27 cellular contexts compared by ENCODE assay signal in the genomic region with DNA sequence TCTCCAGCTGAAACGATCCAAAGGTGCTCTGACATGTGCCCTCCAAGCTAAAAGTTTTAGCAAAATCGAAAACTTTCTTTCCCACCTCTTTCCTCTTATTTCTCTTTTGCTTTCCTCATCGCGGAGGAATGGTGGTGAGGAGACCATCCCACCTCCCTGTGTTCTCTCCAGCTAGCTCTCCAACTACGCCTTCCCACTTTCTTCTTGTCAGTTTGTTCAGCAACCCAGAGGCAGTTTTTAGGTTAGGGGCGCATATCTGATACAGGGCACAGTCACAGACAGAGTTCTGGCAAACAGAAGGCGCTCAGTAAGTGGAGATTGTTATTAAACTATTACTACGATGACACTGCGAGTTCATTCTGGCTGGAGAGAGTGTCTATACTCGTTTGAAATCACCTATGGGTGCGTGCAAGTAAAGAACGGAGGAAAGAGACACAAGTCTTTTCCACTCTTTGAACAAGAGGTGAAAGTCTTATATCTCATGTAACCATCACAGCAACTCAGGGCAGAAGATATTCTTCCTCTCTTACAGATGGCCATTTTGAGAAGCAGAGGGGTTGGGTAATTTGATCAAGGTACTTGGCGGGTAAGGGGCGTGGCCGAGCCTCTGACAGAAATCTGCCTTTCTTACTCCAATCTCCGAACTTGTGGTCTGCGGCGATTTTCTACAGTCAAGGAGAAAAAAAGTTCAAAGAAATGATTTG. TPM values are rescaled to one million over a fixed set of nuclear protein-coding genes. Genes with fewer than 3 reads are reported as not detected.
DNase-seq lines count a peak whose midpoint lies in the region; ATAC-seq and TF ChIP-seq lines count a peak whose summit lies in the region.
"Had no signal": no experiment of that assay in that cellular context is flagged by ENCODE, and none has a peak within 500 bp of the region (broad histone marks: within the 10 kb centered on the region; RNA-seq: fewer than 3 reads in every experiment).

No MANE protein-coding gene starts in this region.

- no peak overlapping the region for H3K4me2 ChIP-seq in MM.1S (ENCODE audit: low read depth, low read length)
- H3K4me2 ChIP-seq: SK-N-SH had no signal

- 0 out of 2 replicates have a peak overlapping the region, but pooled peaks have one; percentile 22 for H2AFZ ChIP-seq in MM.1S (ENCODE audit: low read length)

- peak overlapping the region in 1 of 7 donors; percentile 9 for H3K27ac Mint-ChIP-seq in CD14-positive monocyte
- no peak overlapping the region for H3K27ac Mint-ChIP-seq in glutamatergic neuron (ENCODE audit: unreplicated experiment)
- no peak overlapping the region for H3K27ac Mint-ChIP-seq in osteocyte (ENCODE audit: unreplicated experiment)
- H3K27ac Mint-ChIP-seq: activated CD8-positive, alpha-beta memory T cell treated with anti-CD3 and anti-CD28 coated beads, Interleukin-2, amount 10 ng/mL, durations not matched to agents 7 days and 5 days; activated naive CD4-positive, alpha-beta T cell treated with anti-CD3 and anti-CD28 coated beads, Interleukin-2, amount 10 ng/mL, durations not matched to agents 7 days and 5 days; mesothelial cell of epicardium; natural killer cell treated with Interleukin-12 subunit alpha and Interleukin-12 subunit beta and Interleukin-15 and Interleukin-18, amount 100 ng/mL, for 72 hours; stimulated activated effector memory CD8-positive, alpha-beta T cell treated with anti-CD3 and anti-CD28 coated beads, Interleukin-12 subunit alpha, Interleukin-12 subunit beta, amount 100 ng/mL, for 72 hours had no signal

- H3K9me3 Mint-ChIP-seq in CD14-positive monocyte (peaks cover 0 to 42% (median 31%) of the 10 kb centered on the region in 7 donors), glutamatergic neuron (ENCODE audit: unreplicated experiment) (peaks cover 18% of the 10 kb centered on the region), osteocyte (ENCODE audit: unreplicated experiment) (no peaks in the 10 kb centered on the region)
- peaks cover 6% of the 10 kb centered on the region for H3K9me3 Mint-ChIP-seq in activated T-cell treated with anti-CD3 and anti-CD28 coated beads, Interleukin-2, amount 50 U/mL, for 4 hours
- H3K9me3 Mint-ChIP-seq: mesothelial cell of epicardium; natural killer cell treated with Interleukin-12 subunit alpha and Interleukin-12 subunit beta and Interleukin-15 and Interleukin-18, amount 100 ng/mL, for 72 hours had no signal

- H3K9me2 ChIP-seq in MM.1S (replicated peaks; ENCODE audit: insufficient read depth, low read length): no peaks in the 10 kb centered on the region
- H3K9me2 ChIP-seq: SK-N-SH had no signal

- H3K4me1 Mint-ChIP-seq in CD14-positive monocyte: peaks cover 48% of the 10 kb centered on the region
- H3K4me1 Mint-ChIP-seq in glutamatergic neuron (ENCODE audit: low read depth, unreplicated experiment): peaks cover 11% of the 10 kb centered on the region
- H3K4me1 Mint-ChIP-seq in osteocyte (ENCODE audit: unreplicated experiment): peaks cover 10% of the 10 kb centered on the region
- H3K4me1 Mint-ChIP-seq in activated T-cell treated with anti-CD3 and anti-CD28 coated beads, Interleukin-2, amount 50 U/mL, for 4 hours (ENCODE audit: low read depth): peaks cover 3% of the 10 kb centered on the region
- H3K4me1 Mint-ChIP-seq: stimulated activated effector memory CD8-positive, alpha-beta T cell treated with anti-CD3 and anti-CD28 coated beads, Interleukin-12 subunit alpha, Interleukin-12 subunit beta, amount 100 ng/mL, for 72 hours had no signal

- H3K4me1 ChIP-seq in MM.1S (ENCODE audit: low read length): no peaks in the 10 kb centered on the region
- H3K4me1 ChIP-seq: prostate gland had no signal

- no peak overlapping the region for H3K27ac ChIP-seq in MM.1S (ENCODE audit: low read length)
- H3K27ac ChIP-seq: epithelial cell of prostate, left lung, prostate gland, VCaP had no signal

- H3K4me3 Mint-ChIP-seq in CD14-positive monocyte: peak overlapping the region; percentile 85 to 97
- H3K4me3 Mint-ChIP-seq in glutamatergic neuron (ENCODE audit: unreplicated experiment): peak overlapping the region; percentile 65
- peak overlapping the region; percentile 68 for H3K4me3 Mint-ChIP-seq in osteocyte (ENCODE audit: unreplicated experiment)
- H3K4me3 Mint-ChIP-seq in activated T-cell treated with anti-CD3 and anti-CD28 coated beads, Interleukin-2, amount 50 U/mL, for 4 hours: no peak overlapping the region
- H3K4me3 Mint-ChIP-seq: activated CD8-positive, alpha-beta memory T cell treated with anti-CD3 and anti-CD28 coated beads, Interleukin-2, amount 10 ng/mL, durations not matched to agents 7 days and 5 days; activated naive CD4-positive, alpha-beta T cell treated with anti-CD3 and anti-CD28 coated beads, Interleukin-2, amount 10 ng/mL, durations not matched to agents 7 days and 5 days had no signal

- no peak for DNase-seq in CD14-positive monocyte (ENCODE audit: low spot score)
- DNase-seq in MM.1S: no peak
- no peak for DNase-seq in glutamatergic neuron
- no peak for DNase-seq in osteocyte (ENCODE audit: extremely low spot score, unreplicated experiment)
- DNase-seq in SHP77 (lab: John Stamatoyannopoulos, UW): no peak
- no peak for DNase-seq in activated T-cell treated with anti-CD3 and anti-CD28 coated beads, Interleukin-2, amount 50 U/mL, for 4 hours
- DNase-seq in NK-92 treated with Interleukin-12 subunit alpha and Interleukin-12 subunit beta, amount 100 ng/mL, for 24 hours (lab: John Stamatoyannopoulos, UW): no peak
- DNase-seq in occipital lobe (lab: John Stamatoyannopoulos, UW): no peak
- DNase-seq: activated CD4-positive, alpha-beta T cell treated with anti-CD3 and anti-CD28 coated beads, Interleukin-2, amount 50 U/mL, for 1 hour; activated CD8-positive, alpha-beta memory T cell treated with anti-CD3 and anti-CD28 coated beads, Interleukin-2, amount 10 ng/mL, durations not matched to agents 7 days and 5 days; activated naive CD4-positive, alpha-beta T cell treated with anti-CD3 and anti-CD28 coated beads, Interleukin-2, amount 10 ng/mL, durations not matched to agents 7 days and 5 days; anterior cingulate cortex; DND-41; NCI-H1092 treated with DMSO at 0.1 percent for 48 hours; NCI-H2029 treated with DMSO at 0.1 percent for 48 hours; NCI-H345; NCI-H748 treated with DMSO at 0.1 percent for 48 hours; RPMI8226; SK-N-SH had no signal

- no peaks in the 10 kb centered on the region for H4K20me1 ChIP-seq in MM.1S (ENCODE audit: insufficient read depth, low read length)

- no peaks in the 10 kb centered on the region for H3K9me3 ChIP-seq in MM.1S (replicated peaks; ENCODE audit: insufficient read depth, low read length)
- H3K9me3 ChIP-seq: heart left ventricle, left lung, prostate gland, SK-N-SH had no signal

- H3K27me3 Mint-ChIP-seq in CD14-positive monocyte (ENCODE audit: low read depth in 3 of 3) (peaks cover 76 to 82% (median 79%) of the 10 kb centered on the region in 3 donors), glutamatergic neuron (ENCODE audit: unreplicated experiment) (peaks cover 57% of the 10 kb centered on the region), osteocyte (ENCODE audit: unreplicated experiment) (peaks cover 98% of the 10 kb centered on the region)
- peaks cover 71% of the 10 kb centered on the region for H3K27me3 Mint-ChIP-seq in activated T-cell treated with anti-CD3 and anti-CD28 coated beads, Interleukin-2, amount 50 U/mL, for 4 hours (ENCODE audit: low read depth)

- H3K27me3 ChIP-seq in MM.1S (replicated peaks; ENCODE audit: insufficient read depth, low read length): no peaks in the 10 kb centered on the region

- no peak overlapping the region for H3K4me3 ChIP-seq in MM.1S (ENCODE audit: low read length)
- H3K4me3 ChIP-seq: prostate gland had no signal

- H3K36me3 ChIP-seq in MM.1S (replicated peaks; ENCODE audit: insufficient read depth, low read length): no peaks in the 10 kb centered on the region
- H3K36me3 ChIP-seq: heart left ventricle, left lung, prostate gland had no signal

- no peak overlapping the region for H3K9ac ChIP-seq in MM.1S (ENCODE audit: low read length)
- H3K9ac ChIP-seq: SK-N-SH had no signal

- H3K36me3 Mint-ChIP-seq in CD14-positive monocyte (peaks cover 29 to 31% of the 10 kb centered on the region in 2 donors), glutamatergic neuron (ENCODE audit: unreplicated experiment) (no peaks in the 10 kb centered on the region), osteocyte (ENCODE audit: unreplicated experiment) (no peaks in the 10 kb centered on the region)
- H3K36me3 Mint-ChIP-seq in activated T-cell treated with anti-CD3 and anti-CD28 coated beads, Interleukin-2, amount 50 U/mL, for 4 hours (ENCODE audit: insufficient read depth): no peaks in the 10 kb centered on the region
- H3K36me3 Mint-ChIP-seq: activated CD8-positive, alpha-beta memory T cell treated with anti-CD3 and anti-CD28 coated beads, Interleukin-2, amount 10 ng/mL, durations not matched to agents 7 days and 5 days; activated naive CD4-positive, alpha-beta T cell treated with anti-CD3 and anti-CD28 coated beads, Interleukin-2, amount 10 ng/mL, durations not matched to agents 7 days and 5 days; mesothelial cell of epicardium; natural killer cell treated with Interleukin-12 subunit alpha and Interleukin-12 subunit beta and Interleukin-15 and Interleukin-18, amount 100 ng/mL, for 72 hours; stimulated activated effector memory CD8-positive, alpha-beta T cell treated with anti-CD3 and anti-CD28 coated beads, Interleukin-12 subunit alpha, Interleukin-12 subunit beta, amount 100 ng/mL, for 72 hours had no signal

- no peak for ATAC-seq in activated T-cell treated with anti-CD3 and anti-CD28 coated beads, Interleukin-2, amount 50 U/mL, for 4 hours
- ATAC-seq: activated CD8-positive, alpha-beta memory T cell treated with anti-CD3 and anti-CD28 coated beads, Interleukin-2, amount 10 ng/mL, durations not matched to agents 7 days and 5 days; stimulated activated effector memory CD8-positive, alpha-beta T cell treated with anti-CD3 and anti-CD28 coated beads, Interleukin-12 subunit alpha, Interleukin-12 subunit beta, amount 100 ng/mL, for 72 hours had no signal

- H3K79me2 ChIP-seq in MM.1S (ENCODE audit: low read length): no peaks in the 10 kb centered on the region

- TF ChIP-seq CTCF in CD14-positive monocyte (IDR thresholded peaks at IDR 0.05) (no peak), MM.1S (IDR thresholded peaks at IDR 0.05; ENCODE audit: low read length) (no peak), glutamatergic neuron (IDR thresholded peaks at IDR 0.05; ENCODE audit: partially characterized antibody, unreplicated experiment) (no peak), osteocyte (IDR thresholded peaks at IDR 0.05) (no peak)

- H3F3A ChIP-seq in MM.1S (ENCODE audit: insufficient read depth, low read length): no peaks in the 10 kb centered on the region

- intact Hi-C loops in CD14-positive monocyte (cut with micrococcal nuclease): loop anchor here in 1 of 2 donors (2.0 kb wide), 1 partner anchor 16 kb away; no protein-coding TSS in a partner anchor

RNA-seq across cellular contexts. Expression of a gene that starts 13.9 kb away (rescaled TPM):
- polyA plus RNA-seq in CD14-positive monocyte: 10 to 100 TPM; 17.1 to 17.6 TPM
- total RNA-seq in glutamatergic neuron (ENCODE audit: unreplicated experiment) (0.56 TPM), osteocyte (0.54 and 1.5 TPM in 2 replicates), occipital lobe (0.31 TPM)
- 1 to 10 TPM in 1 of 3 donors, under 1 TPM in 2; 0.30 to 2.4 (median 0.47) TPM for total RNA-seq in activated T-cell treated with anti-CD3 and anti-CD28 coated beads, Interleukin-2, amount 50 U/mL, for 4 hours
